In the genomic region with DNA sequence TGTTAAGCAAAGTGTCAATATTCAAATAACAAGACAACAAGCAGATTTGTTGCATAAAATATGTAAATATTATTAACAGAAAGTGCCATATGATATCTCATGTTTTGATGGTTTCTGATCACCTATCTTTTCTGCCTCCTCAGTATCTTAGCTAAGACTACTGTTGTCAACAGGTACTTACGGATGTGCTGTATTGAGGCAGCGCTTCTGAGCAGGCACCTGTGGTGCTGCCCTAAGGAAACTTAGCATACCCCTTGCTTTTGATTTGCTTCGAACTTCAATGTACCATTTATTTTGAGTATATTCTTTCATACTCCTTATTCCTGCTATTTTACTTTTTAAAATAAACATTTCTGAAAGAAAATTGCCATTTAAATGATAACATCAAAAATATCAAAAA, we compare ENCODE assay signal across 13 cellular contexts. TPM values are rescaled to one million over a fixed set of nuclear protein-coding genes. Genes with fewer than 3 reads are reported as not detected.
"Had no signal": no experiment of that assay in that cellular context is flagged by ENCODE, and none has a peak within 500 bp of the region (broad histone marks: within the 10 kb centered on the region; RNA-seq: fewer than 3 reads in every experiment).

No MANE protein-coding gene starts in this region.

- ATAC-seq: esophagus mucosa; left lobe of liver; stimulated activated effector memory CD8-positive, alpha-beta T cell treated with anti-CD3 and anti-CD28 coated beads, Interleukin-12 subunit alpha, Interleukin-12 subunit beta, amount 100 ng/mL, for 72 hours had no signal

- H3K36me3 Mint-ChIP-seq: activated naive CD4-positive, alpha-beta T cell treated with anti-CD3 and anti-CD28 coated beads, Interleukin-2, amount 10 ng/mL, durations not matched to agents 7 days and 5 days; brain; stimulated activated effector memory CD8-positive, alpha-beta T cell treated with anti-CD3 and anti-CD28 coated beads, Interleukin-12 subunit alpha, Interleukin-12 subunit beta, amount 100 ng/mL, for 72 hours had no signal

- H3K27ac Mint-ChIP-seq: activated naive CD4-positive, alpha-beta T cell treated with anti-CD3 and anti-CD28 coated beads, Interleukin-2, amount 10 ng/mL, durations not matched to agents 7 days and 5 days; activated T-helper 2 cell treated with anti-CD3 and anti-CD28 coated beads, Interferon-gamma antibody, Interleukin-2, Interleukin-4, amounts not matched to agents 10 μg/mL and 5 μg/mL and 100 μg/mL, durations not matched to agents 14 hours and 24 hours and 36 hours; stimulated activated effector memory CD8-positive, alpha-beta T cell treated with anti-CD3 and anti-CD28 coated beads, Interleukin-12 subunit alpha, Interleukin-12 subunit beta, amount 100 ng/mL, for 72 hours had no signal

- H3K9me3 Mint-ChIP-seq: activated naive CD4-positive, alpha-beta T cell treated with anti-CD3 and anti-CD28 coated beads, Interleukin-2, amount 10 ng/mL, durations not matched to agents 7 days and 5 days; activated T-helper 2 cell treated with anti-CD3 and anti-CD28 coated beads, Interferon-gamma antibody, Interleukin-2, Interleukin-4, amounts not matched to agents 10 μg/mL and 5 μg/mL and 100 μg/mL, durations not matched to agents 14 hours and 24 hours and 36 hours; brain; nephron progenitor cell had no signal

- H3K4me1 Mint-ChIP-seq: activated naive CD4-positive, alpha-beta T cell treated with anti-CD3 and anti-CD28 coated beads, Interleukin-2, amount 10 ng/mL, durations not matched to agents 7 days and 5 days; stimulated activated effector memory CD8-positive, alpha-beta T cell treated with anti-CD3 and anti-CD28 coated beads, Interleukin-12 subunit alpha, Interleukin-12 subunit beta, amount 100 ng/mL, for 72 hours had no signal

- H3K4me3 Mint-ChIP-seq: activated naive CD4-positive, alpha-beta T cell treated with anti-CD3 and anti-CD28 coated beads, Interleukin-2, amount 10 ng/mL, durations not matched to agents 7 days and 5 days; stimulated activated effector memory CD8-positive, alpha-beta T cell treated with anti-CD3 and anti-CD28 coated beads, Interleukin-12 subunit alpha, Interleukin-12 subunit beta, amount 100 ng/mL, for 72 hours had no signal

- H3K4me3 ChIP-seq: skin epidermis had no signal

- DNase-seq: activated naive CD4-positive, alpha-beta T cell treated with anti-CD3 and anti-CD28 coated beads, Interleukin-2, amount 10 ng/mL, durations not matched to agents 7 days and 5 days; cerebellar nuclear complex; foreskin fibroblast; glutamatergic neuron; mesenchymal stem cell; nephron progenitor cell had no signal

RNA-seq across cellular contexts. Expression of gene FIGN, which starts 5.9 kb away (rescaled TPM):
- total RNA-seq: activated T-helper 2 cell treated with anti-CD3 and anti-CD28 coated beads, Interferon-gamma antibody, Interleukin-2, Interleukin-4, amounts not matched to agents 10 μg/mL and 5 μg/mL and 100 μg/mL, durations not matched to agents 14 hours and 24 hours and 36 hours; T-helper 2 cell treated with Interferon-gamma antibody and Interleukin-4, amounts not matched to agents 100 ng/mL and 5 ng/mL, for 36 hours had no signal
